10 cellular contexts compared by ENCODE assay signal in genomic region chr2:201262718-201263117, GRCh38. TPM values are rescaled to one million over a fixed set of nuclear protein-coding genes. Genes with fewer than 3 reads are reported as not detected.
DNase-seq lines count a peak whose midpoint lies in the region; TF ChIP-seq lines count a peak whose summit lies in the region.
"Had no signal": no experiment of that assay in that cellular context is flagged by ENCODE, and none has a peak within 500 bp of the region (broad histone marks: within the 10 kb centered on the region; RNA-seq: fewer than 3 reads in every experiment).

No MANE protein-coding gene starts in this region.

- TF ChIP-seq CTCF in DOHH2 (IDR thresholded peaks at IDR 0.05; ENCODE audit: low read depth, low read length, poor library complexity, severe bottlenecking) = no peak
- 0 out of 2 replicates have a peak, but pooled peaks have one; percentile 12 for TF ChIP-seq CTCF in Loucy (conservative IDR thresholded peaks at IDR 0.05; ENCODE audit: low read length)
- TF ChIP-seq CTCF in neural cell (IDR thresholded peaks at IDR 0.05; ENCODE audit: poor library complexity, severe bottlenecking) = no peak

- H3F3A ChIP-seq in DOHH2 (ENCODE audit: control insufficient read depth, insufficient read depth) (peaks cover 13% of the 10 kb centered on the region), Loucy (ENCODE audit: low read depth) (peaks cover 17% of the 10 kb centered on the region), neural cell (ENCODE audit: insufficient read depth, low read length, poor library complexity, severe bottlenecking) (no peaks in the 10 kb centered on the region)

- H3K9me3 ChIP-seq in DOHH2 (ENCODE audit: control insufficient read depth, insufficient read depth, low read length) (no peaks in the 10 kb centered on the region), Loucy (ENCODE audit: insufficient read depth, low read depth, low read length) (no peaks in the 10 kb centered on the region), neural cell (ENCODE audit: low read length) (no peaks in the 10 kb centered on the region)

- peak; percentile 89 for TF ChIP-seq EP300 in neural cell (conservative IDR thresholded peaks at IDR 0.05; ENCODE audit: poor library complexity, severe bottlenecking)

- H3K9me2 ChIP-seq in DOHH2 (replicated peaks; ENCODE audit: control insufficient read depth, low read length) = no peaks in the 10 kb centered on the region
- no peaks in the 10 kb centered on the region for H3K9me2 ChIP-seq in Loucy (replicated peaks; ENCODE audit: low read depth, low read length)
- no peaks in the 10 kb centered on the region for H3K9me2 ChIP-seq in neural cell (ENCODE audit: insufficient read depth, low read length)

- no peaks in the 10 kb centered on the region for H3K9me3 Mint-ChIP-seq in activated naive CD4-positive, alpha-beta T cell treated with anti-CD3 and anti-CD28 coated beads, Interleukin-2, amount 50 U/mL, for 24 hours
- H3K9me3 Mint-ChIP-seq: GM23338 had no signal

- H3K27me3 Mint-ChIP-seq in activated naive CD4-positive, alpha-beta T cell treated with anti-CD3 and anti-CD28 coated beads, Interleukin-2, amount 50 U/mL, for 24 hours = no peaks in the 10 kb centered on the region

- H3K4me3 ChIP-seq in DOHH2 (ENCODE audit: low read length) = peak overlapping the region; percentile 44
- peak overlapping the region; percentile 80 for H3K4me3 ChIP-seq in Loucy (ENCODE audit: low read length, poor library complexity, severe bottlenecking)
- H3K4me3 ChIP-seq in neural cell (ENCODE audit: low read length) = peak overlapping the region; percentile 19
- H3K4me3 ChIP-seq: GM23338 had no signal

- no peak overlapping the region for H2AFZ ChIP-seq in Loucy (ENCODE audit: low read length)
- no peak overlapping the region for H2AFZ ChIP-seq in neural cell (ENCODE audit: low read depth, low read length)
- H2AFZ ChIP-seq: GM23338 had no signal

- peaks cover 84% of the 10 kb centered on the region for H3K4me1 Mint-ChIP-seq in activated naive CD4-positive, alpha-beta T cell treated with anti-CD3 and anti-CD28 coated beads, Interleukin-2, amount 50 U/mL, for 24 hours

- H3K4me1 ChIP-seq in DOHH2 (ENCODE audit: control insufficient read depth, low read length) (peaks cover 45% of the 10 kb centered on the region), Loucy (ENCODE audit: insufficient read depth, low read length, poor library complexity, severe bottlenecking) (peaks cover 79% of the 10 kb centered on the region)

- H3K36me3 Mint-ChIP-seq in activated naive CD4-positive, alpha-beta T cell treated with anti-CD3 and anti-CD28 coated beads, Interleukin-2, amount 50 U/mL, for 24 hours = peaks cover 10% of the 10 kb centered on the region

- peaks cover 3% of the 10 kb centered on the region for H4K20me1 ChIP-seq in DOHH2 (ENCODE audit: control insufficient read depth, insufficient read depth, low read depth, low read length)
- H4K20me1 ChIP-seq in Loucy (ENCODE audit: insufficient read depth, low read length, poor library complexity, severe bottlenecking) = peaks cover 59% of the 10 kb centered on the region
- H4K20me1 ChIP-seq in neural cell (ENCODE audit: insufficient read depth) = no peaks in the 10 kb centered on the region

- H3K9ac ChIP-seq in Loucy (ENCODE audit: low read depth, low read length, poor library complexity, severe bottlenecking) (peak overlapping the region; percentile 24), neural cell (ENCODE audit: low read length) (no peak overlapping the region)

- no peak for DNase-seq in NCI-H2107 treated with DMSO at 0.1 percent for 48 hours (lab: John Stamatoyannopoulos, UW; ENCODE audit: unreplicated experiment)
- no peak for DNase-seq in DMS153 treated with DMSO at 0.1 percent for 48 hours (lab: John Stamatoyannopoulos, UW; ENCODE audit: unreplicated experiment)
- DNase-seq in HUDEP-2 (lab: John Stamatoyannopoulos, UW; ENCODE audit: unreplicated experiment in 76 of 76) = no peak
- DNase-seq: DMS 273 treated with DMSO at 0.1 percent for 48 hours, NCI-H1694 treated with DMSO at 0.1 percent for 48 hours had no signal

- H3K36me3 ChIP-seq in DOHH2 (ENCODE audit: control insufficient read depth, low read length) = peaks cover 15% of the 10 kb centered on the region
- H3K36me3 ChIP-seq in Loucy (ENCODE audit: insufficient read depth, low read length) = peaks cover 16% of the 10 kb centered on the region; the same call in 1 of the 2 replicates
- H3K36me3 ChIP-seq in neural cell (ENCODE audit: insufficient read depth, low read length) = no peaks in the 10 kb centered on the region

- TF ChIP-seq RAD21 in neural cell (conservative IDR thresholded peaks at IDR 0.05) = no peak

- H3K4me2 ChIP-seq in DOHH2 (ENCODE audit: low read length) (peak overlapping the region; percentile 48), Loucy (ENCODE audit: low read depth, low read length, poor library complexity, severe bottlenecking) (peak overlapping the region; percentile 76), neural cell (ENCODE audit: low read length) (no peak overlapping the region)
- H3K4me2 ChIP-seq: GM23338 had no signal

- H3K27me3 ChIP-seq in DOHH2 (ENCODE audit: control insufficient read depth, low read length) (no peaks in the 10 kb centered on the region), Loucy (ENCODE audit: insufficient read depth, low read length, poor library complexity, severe bottlenecking) (no peaks in the 10 kb centered on the region), neural cell (ENCODE audit: insufficient read depth, low read depth, low read length) (no peaks in the 10 kb centered on the region)

- peaks cover 78% of the 10 kb centered on the region for H3K79me2 ChIP-seq in DOHH2 (ENCODE audit: control insufficient read depth, low read length)
- peaks cover 84% of the 10 kb centered on the region for H3K79me2 ChIP-seq in Loucy (ENCODE audit: insufficient read depth, low read length)
- H3K79me2 ChIP-seq in neural cell (replicated peaks; ENCODE audit: insufficient read depth, low read length) = no peaks in the 10 kb centered on the region

- peak overlapping the region; percentile 89 for H3K4me3 Mint-ChIP-seq in activated naive CD4-positive, alpha-beta T cell treated with anti-CD3 and anti-CD28 coated beads, Interleukin-2, amount 50 U/mL, for 24 hours
- H3K4me3 Mint-ChIP-seq: GM23338 had no signal

- H3K27ac Mint-ChIP-seq in activated naive CD4-positive, alpha-beta T cell treated with anti-CD3 and anti-CD28 coated beads, Interleukin-2, amount 50 U/mL, for 24 hours = peak overlapping the region; percentile 92
- H3K27ac Mint-ChIP-seq: GM23338 had no signal

- no peak overlapping the region for H3K27ac ChIP-seq in DOHH2 (ENCODE audit: low read depth, low read length)
- peak overlapping the region; percentile 57 for H3K27ac ChIP-seq in neural cell (ENCODE audit: low read length)

TF ChIP-seq in neural cell, 6 proteins besides CTCF, POLR2A, EP300 and RAD21:
- TF ChIP-seq POLR2AphosphoS5 (IDR thresholded peaks at IDR 0.05) = peak; percentile 55
- TF ChIP-seq, protein P1, sequence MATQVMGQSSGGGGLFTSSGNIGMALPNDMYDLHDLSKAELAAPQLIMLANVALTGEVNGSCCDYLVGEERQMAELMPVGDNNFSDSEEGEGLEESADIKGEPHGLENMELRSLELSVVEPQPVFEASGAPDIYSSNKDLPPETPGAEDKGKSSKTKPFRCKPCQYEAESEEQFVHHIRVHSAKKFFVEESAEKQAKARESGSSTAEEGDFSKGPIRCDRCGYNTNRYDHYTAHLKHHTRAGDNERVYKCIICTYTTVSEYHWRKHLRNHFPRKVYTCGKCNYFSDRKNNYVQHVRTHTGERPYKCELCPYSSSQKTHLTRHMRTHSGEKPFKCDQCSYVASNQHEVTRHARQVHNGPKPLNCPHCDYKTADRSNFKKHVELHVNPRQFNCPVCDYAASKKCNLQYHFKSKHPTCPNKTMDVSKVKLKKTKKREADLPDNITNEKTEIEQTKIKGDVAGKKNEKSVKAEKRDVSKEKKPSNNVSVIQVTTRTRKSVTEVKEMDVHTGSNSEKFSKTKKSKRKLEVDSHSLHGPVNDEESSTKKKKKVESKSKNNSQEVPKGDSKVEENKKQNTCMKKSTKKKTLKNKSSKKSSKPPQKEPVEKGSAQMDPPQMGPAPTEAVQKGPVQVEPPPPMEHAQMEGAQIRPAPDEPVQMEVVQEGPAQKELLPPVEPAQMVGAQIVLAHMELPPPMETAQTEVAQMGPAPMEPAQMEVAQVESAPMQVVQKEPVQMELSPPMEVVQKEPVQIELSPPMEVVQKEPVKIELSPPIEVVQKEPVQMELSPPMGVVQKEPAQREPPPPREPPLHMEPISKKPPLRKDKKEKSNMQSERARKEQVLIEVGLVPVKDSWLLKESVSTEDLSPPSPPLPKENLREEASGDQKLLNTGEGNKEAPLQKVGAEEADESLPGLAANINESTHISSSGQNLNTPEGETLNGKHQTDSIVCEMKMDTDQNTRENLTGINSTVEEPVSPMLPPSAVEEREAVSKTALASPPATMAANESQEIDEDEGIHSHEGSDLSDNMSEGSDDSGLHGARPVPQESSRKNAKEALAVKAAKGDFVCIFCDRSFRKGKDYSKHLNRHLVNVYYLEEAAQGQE (IDR thresholded peaks at IDR 0.05; ENCODE audit: borderline replicate concordance) = no peak

RNA-seq across cellular contexts. Expression of gene CASP8, which starts 2.4 kb away (rescaled TPM):
- polyA plus RNA-seq in neural cell = 0.72 TPM in 1 of 2 replicates, not detected in the other
- polyA minus RNA-seq in neural cell = not detected in 2 replicates

Comparison
In these comparisons a context has a peak if more than half of its experiments do, and no peak if none do; other contexts are left out.
1. H3K4me3 ChIP-seq: peak in every context shown above with its lines; median percentile 80 in Loucy; 44 in DOHH2; 19 in neural cell.